Comparison of ENCODE assay signal across 1 cellular context in genomic region chr14:21043387-21044105, GRCh38.
A peak's percentile ranks its signal among the peaks of the same experiment; 100 is the strongest.
TF ChIP-seq lines count a peak whose summit lies in the region.

No MANE protein-coding gene starts in this region.

TF ChIP-seq in HepG2, 621 proteins besides CTCF, POLR2A, EP300 and RAD21 (continued from another document and continues in another):
- no peak for TF ChIP-seq HMGXB3 (CRISPR knock-in tag; IDR thresholded peaks at IDR 0.05; ENCODE audit: borderline replicate concordance)
- TF ChIP-seq ZNF33A (CRISPR knock-in tag; IDR thresholded peaks at IDR 0.05; ENCODE audit: borderline replicate concordance): no peak
- TF ChIP-seq EEA1 (CRISPR knock-in tag; IDR thresholded peaks at IDR 0.05; ENCODE audit: borderline replicate concordance): no peak
- TF ChIP-seq ZKSCAN1 (IDR thresholded peaks at IDR 0.05; ENCODE audit: low read length): no peak
- TF ChIP-seq PAXIP1 (CRISPR knock-in tag; conservative IDR thresholded peaks at IDR 0.05): no peak
- no peak for TF ChIP-seq ATF2 (CRISPR knock-in tag; IDR thresholded peaks at IDR 0.05)
- no peak for TF ChIP-seq ZFY (CRISPR knock-in tag; IDR thresholded peaks at IDR 0.05)
- TF ChIP-seq NONO (IDR thresholded peaks at IDR 0.05): no peak
- 0 out of 2 replicates have a peak, but pooled peaks have one; percentile 21 for TF ChIP-seq NONO (CRISPR knock-in tag; conservative IDR thresholded peaks at IDR 0.05)
- no peak for TF ChIP-seq HNF4A (CRISPR knock-in tag; IDR thresholded peaks at IDR 0.05)
- TF ChIP-seq ZMAT3 (CRISPR knock-in tag; conservative IDR thresholded peaks at IDR 0.05): 0 out of 2 replicates have a peak, but pooled peaks have one; percentile 13
- TF ChIP-seq ZNF644 (CRISPR knock-in tag; IDR thresholded peaks at IDR 0.05; ENCODE audit: low read depth): peak; percentile 97
- no peak for TF ChIP-seq IKZF1 (IDR thresholded peaks at IDR 0.05)
- TF ChIP-seq TARDBP (CRISPR knock-in tag; IDR thresholded peaks at IDR 0.05): peak; percentile 68; the same call in 1 of the 2 replicates
- TF ChIP-seq HBP1 (CRISPR knock-in tag; IDR thresholded peaks at IDR 0.05; ENCODE audit: low read depth): no peak
- no peak for TF ChIP-seq MLX (CRISPR knock-in tag; IDR thresholded peaks at IDR 0.05)
- TF ChIP-seq KAT8 (CRISPR knock-in tag; IDR thresholded peaks at IDR 0.05): peak; percentile 10; the same call in 1 of the 2 replicates
- TF ChIP-seq TGIF2 (CRISPR knock-in tag; IDR thresholded peaks at IDR 0.05): no peak
- peak; percentile 1; the same call in 1 of the 2 replicates for TF ChIP-seq ARID4A (CRISPR knock-in tag; IDR thresholded peaks at IDR 0.05; ENCODE audit: borderline replicate concordance)
- TF ChIP-seq ZNF710 (CRISPR knock-in tag; IDR thresholded peaks at IDR 0.05; ENCODE audit: borderline replicate concordance): no peak
- TF ChIP-seq NCOR1 (IDR thresholded peaks at IDR 0.05; ENCODE audit: borderline replicate concordance, low read length): peak; percentile 85; the same call in 1 of the 2 replicates
- no peak for TF ChIP-seq ZNF800 (CRISPR knock-in tag; IDR thresholded peaks at IDR 0.05)
- TF ChIP-seq PITX1 (CRISPR knock-in tag; IDR thresholded peaks at IDR 0.05): no peak
- TF ChIP-seq HNF1B (CRISPR knock-in tag; IDR thresholded peaks at IDR 0.05): no peak
- no peak for TF ChIP-seq ZNF639 (CRISPR knock-in tag; conservative IDR thresholded peaks at IDR 0.05)
- TF ChIP-seq GRHL1 (CRISPR knock-in tag; conservative IDR thresholded peaks at IDR 0.05): no peak
- no peak for TF ChIP-seq SNAPC2 (CRISPR knock-in tag; IDR thresholded peaks at IDR 0.05)
